ENCODE assay signal across 8 cellular contexts in the genomic region with DNA sequence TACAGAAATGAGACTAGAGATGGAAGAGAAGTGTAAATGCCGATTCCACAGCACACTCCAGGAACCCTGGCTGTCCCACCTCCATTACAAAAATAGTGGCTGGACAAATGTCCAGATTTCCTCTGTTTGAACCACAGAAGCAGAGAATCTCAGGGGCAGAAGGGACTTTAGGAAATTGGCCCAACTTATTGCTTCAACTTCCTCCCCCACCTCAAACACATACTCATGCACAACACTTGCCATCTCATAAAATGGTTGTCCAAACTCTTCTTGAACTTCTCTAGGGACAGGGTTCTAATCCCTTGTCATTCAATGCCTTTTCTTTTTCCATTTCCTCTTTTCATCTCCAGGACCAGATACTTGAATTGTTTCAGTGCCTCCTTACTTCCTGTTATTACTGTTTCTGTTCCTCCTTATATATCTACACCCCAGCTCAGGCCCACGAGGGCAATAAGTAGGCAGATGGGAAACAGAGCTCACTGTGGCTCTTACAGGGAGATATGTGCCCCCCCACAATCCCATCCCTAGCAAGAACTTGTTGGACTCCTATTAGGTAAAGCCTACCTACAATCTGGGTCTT. TPM values are rescaled to one million over a fixed set of nuclear protein-coding genes. Genes with fewer than 3 reads are reported as not detected.
A peak's percentile ranks its signal among the peaks of the same experiment; 100 is the strongest.
DNase-seq lines count a peak whose midpoint lies in the region; ATAC-seq and TF ChIP-seq lines count a peak whose summit lies in the region.

No MANE protein-coding gene starts in this region.

- peak overlapping the region; percentile 61 for H3K4me3 Mint-ChIP-seq in activated CD8-positive, alpha-beta memory T cell treated with anti-CD3 and anti-CD28 coated beads, Interleukin-2, amount 10 ng/mL, durations not matched to agents 7 days and 5 days
- H3K4me3 Mint-ChIP-seq in Calu3 (ENCODE audit: low read depth, unreplicated experiment) (no peak overlapping the region), GM23338 (no peak overlapping the region)

- peaks cover 0 to 8% of the 10 kb centered on the region in 2 donors for H3K4me1 ChIP-seq in muscle layer of duodenum (ENCODE audit: control insufficient read depth in 1 of 2, insufficient read depth in 2 of 2, low read length in 2 of 2)
- peaks cover 2% of the 10 kb centered on the region; the same call in 1 of the 2 replicates for H3K4me1 ChIP-seq in GM23338 (ENCODE audit: insufficient read depth)

- H3K9me3 Mint-ChIP-seq in activated CD8-positive, alpha-beta memory T cell treated with anti-CD3 and anti-CD28 coated beads, Interleukin-2, amount 10 ng/mL, durations not matched to agents 7 days and 5 days (ENCODE audit: low read depth), result no peaks in the 10 kb centered on the region
- peaks cover 0 to 9% of the 10 kb centered on the region in 2 donors for H3K9me3 Mint-ChIP-seq in activated naive CD4-positive, alpha-beta T cell treated with anti-CD3 and anti-CD28 coated beads, Interleukin-2, amount 50 U/mL, for 72 hours
- no peaks in the 10 kb centered on the region for H3K9me3 Mint-ChIP-seq in Calu3 (ENCODE audit: low read depth, unreplicated experiment)
- no peaks in the 10 kb centered on the region for H3K9me3 Mint-ChIP-seq in GM23338

- H2AFZ ChIP-seq in GM23338, result no peak overlapping the region

- H3K36me3 ChIP-seq in muscle layer of duodenum (ENCODE audit: control insufficient read depth in 1 of 2, insufficient read depth in 2 of 2, low read length in 2 of 2) (peaks cover 0 to 2% of the 10 kb centered on the region in 2 donors), GM23338 (ENCODE audit: insufficient read depth) (no peaks in the 10 kb centered on the region)

- no peaks in the 10 kb centered on the region for H3K9me3 ChIP-seq in muscle layer of duodenum (ENCODE audit: control insufficient read depth in 1 of 2, low read length in 2 of 2)

- intact Hi-C loops in Calu3 (cut with micrococcal nuclease; ENCODE audit: unreplicated experiment), result no loop called here

- H3K27me3 ChIP-seq in muscle layer of duodenum (ENCODE audit: low read depth, low read length), result no peaks in the 10 kb centered on the region
- H3K27me3 ChIP-seq in GM23338 (ENCODE audit: insufficient read depth), result no peaks in the 10 kb centered on the region

- ATAC-seq in activated CD8-positive, alpha-beta memory T cell treated with anti-CD3 and anti-CD28 coated beads, Interleukin-2, amount 10 ng/mL, durations not matched to agents 7 days and 5 days, result peak; percentile 4
- ATAC-seq in HG03342 (IDR thresholded peaks at IDR 0.05; ENCODE audit: unreplicated experiment), result peak; percentile 34
- no peak for ATAC-seq in activated naive CD4-positive, alpha-beta T cell treated with anti-CD3 and anti-CD28 coated beads, Interleukin-2, amount 50 U/mL, for 72 hours
- ATAC-seq in GM23338, result no peak

- H3K4me3 ChIP-seq in muscle layer of duodenum (ENCODE audit: low read depth in 1 of 2, low read length in 2 of 2) (no peak overlapping the region), GM23338 (no peak overlapping the region)

- BruUV-seq in Calu3 (replicated peaks; lab: Mats Ljungman, UMichigan), result no TSS peak

- H3K27ac ChIP-seq in muscle layer of duodenum (ENCODE audit: low read length) (peak overlapping the region; percentile 82), GM23338 (ENCODE audit: low read depth) (no peak overlapping the region)

- H3K79me2 ChIP-seq in GM23338 (replicated peaks; ENCODE audit: insufficient read depth), result no peaks in the 10 kb centered on the region

- H3F3A ChIP-seq in GM23338 (replicated peaks; ENCODE audit: low read depth), result 0 out of 2 replicates have a peak, but pooled peaks cover 1% of the 10 kb centered on the region

- H3K4me2 ChIP-seq in GM23338, result no peak overlapping the region

- peak overlapping the region; percentile 96 for H3K27ac Mint-ChIP-seq in activated CD8-positive, alpha-beta memory T cell treated with anti-CD3 and anti-CD28 coated beads, Interleukin-2, amount 10 ng/mL, durations not matched to agents 7 days and 5 days
- H3K27ac Mint-ChIP-seq in activated naive CD4-positive, alpha-beta T cell treated with anti-CD3 and anti-CD28 coated beads, Interleukin-2, amount 50 U/mL, for 72 hours, result peak overlapping the region; percentile 83 to 97
- no peak overlapping the region for H3K27ac Mint-ChIP-seq in Calu3 (ENCODE audit: unreplicated experiment)
- H3K27ac Mint-ChIP-seq in GM23338, result no peak overlapping the region

- no peak for TF ChIP-seq CTCF in Calu3 (IDR thresholded peaks at IDR 0.05; ENCODE audit: unreplicated experiment)
- no peak for TF ChIP-seq CTCF in GM23338 (conservative IDR thresholded peaks at IDR 0.05; ENCODE audit: low read depth in 2 of 2)

- no peaks in the 10 kb centered on the region for H3K27me3 Mint-ChIP-seq in activated CD8-positive, alpha-beta memory T cell treated with anti-CD3 and anti-CD28 coated beads, Interleukin-2, amount 10 ng/mL, durations not matched to agents 7 days and 5 days
- no peaks in the 10 kb centered on the region for H3K27me3 Mint-ChIP-seq in Calu3 (ENCODE audit: unreplicated experiment)
- peaks cover 8% of the 10 kb centered on the region for H3K27me3 Mint-ChIP-seq in GM23338 (ENCODE audit: insufficient read depth, low read depth, poor library complexity)

- peaks cover 5% of the 10 kb centered on the region for H3K36me3 Mint-ChIP-seq in activated CD8-positive, alpha-beta memory T cell treated with anti-CD3 and anti-CD28 coated beads, Interleukin-2, amount 10 ng/mL, durations not matched to agents 7 days and 5 days
- peaks cover 0 to 4% of the 10 kb centered on the region in 2 donors for H3K36me3 Mint-ChIP-seq in activated naive CD4-positive, alpha-beta T cell treated with anti-CD3 and anti-CD28 coated beads, Interleukin-2, amount 50 U/mL, for 72 hours
- no peaks in the 10 kb centered on the region for H3K36me3 Mint-ChIP-seq in Calu3 (ENCODE audit: insufficient read depth, unreplicated experiment)
- H3K36me3 Mint-ChIP-seq in GM23338 (ENCODE audit: low read depth), result no peaks in the 10 kb centered on the region

- peaks cover 70% of the 10 kb centered on the region for H3K4me1 Mint-ChIP-seq in activated CD8-positive, alpha-beta memory T cell treated with anti-CD3 and anti-CD28 coated beads, Interleukin-2, amount 10 ng/mL, durations not matched to agents 7 days and 5 days
- peaks cover 22% of the 10 kb centered on the region for H3K4me1 Mint-ChIP-seq in Calu3 (ENCODE audit: low read depth, unreplicated experiment)
- H3K4me1 Mint-ChIP-seq in GM23338, result peaks cover 4% of the 10 kb centered on the region

- DNase-seq in activated CD8-positive, alpha-beta memory T cell treated with anti-CD3 and anti-CD28 coated beads, Interleukin-2, amount 10 ng/mL, durations not matched to agents 7 days and 5 days, result no peak
- no peak for DNase-seq in activated CD8-positive, alpha-beta memory T cell treated with anti-CD3 and anti-CD28 coated beads for 24 hours
- no peak for DNase-seq in activated naive CD4-positive, alpha-beta T cell treated with anti-CD3 and anti-CD28 coated beads, Interleukin-2, amount 50 U/mL, for 72 hours (ENCODE audit: low spot score in 2 of 2)
- DNase-seq in Calu3, result no peak
- DNase-seq in DMS153 (lab: John Stamatoyannopoulos, UW), result no peak
- DNase-seq in GM23338 (ENCODE audit: low spot score), result no peak

- H4K20me1 ChIP-seq in GM23338 (replicated peaks; ENCODE audit: insufficient read depth), result no peaks in the 10 kb centered on the region

- no peaks in the 10 kb centered on the region for H3K9me2 ChIP-seq in GM23338 (ENCODE audit: insufficient read depth)

- CTCF ChIA-PET in activated CD8-positive, alpha-beta memory T cell treated with anti-CD3 and anti-CD28 coated beads, Interleukin-2, amount 10 ng/mL, durations not matched to agents 7 days and 5 days (lab: Charles Lee), result interaction anchor here (0.7 to 2.5 kb wide), 8 partner anchors 8 to 129 kb away, joined by 3 to 21 read pairs (median 5); a partner anchor contains a TSS
- CTCF ChIA-PET in Calu3 (lab: Charles Lee), result interaction anchor here (1.4 kb wide), 1 partner anchor 8 kb away, joined by 4 read pairs; a partner anchor contains a TSS

RNA-seq across cellular contexts. Expression of a gene that starts 8.5 kb away (rescaled TPM):
- total RNA-seq in activated CD8-positive, alpha-beta memory T cell treated with anti-CD3 and anti-CD28 coated beads, Interleukin-2, amount 10 ng/mL, durations not matched to agents 7 days and 5 days, result 10 to 100 TPM; 47.0 to 53.5 TPM
- total RNA-seq in activated naive CD4-positive, alpha-beta T cell treated with anti-CD3 and anti-CD28 coated beads, Interleukin-2, amount 50 U/mL, for 72 hours, result 10 to 100 TPM; 39.0 to 92.4 TPM
- 51.9 and 59.2 TPM in 2 replicates for total RNA-seq in Calu3 (2022)
- 32.4 and 35.8 TPM in 2 replicates for total RNA-seq in GM23338 (2014; rRNA removed; shearing (Covaris generic))
- polyA plus RNA-seq in GM23338 (2016; fragmentation: Nextera tagmentation; extraction: Ambion mirVana), result 23.3 and 24.2 TPM in 2 replicates

RNA-seq across cellular contexts. Expression of a gene that starts 13.0 kb away (rescaled TPM):
- total RNA-seq in activated CD8-positive, alpha-beta memory T cell treated with anti-CD3 and anti-CD28 coated beads, Interleukin-2, amount 10 ng/mL, durations not matched to agents 7 days and 5 days, result under 1 TPM; 0.30 to 0.38 TPM
- 1 to 10 TPM; 2.7 to 4.2 TPM for total RNA-seq in activated naive CD4-positive, alpha-beta T cell treated with anti-CD3 and anti-CD28 coated beads, Interleukin-2, amount 50 U/mL, for 72 hours
- not detected in 2 replicates for total RNA-seq in Calu3 (2022)
- 4.7 and 5.2 TPM in 2 replicates for total RNA-seq in GM23338 (2014; rRNA removed; shearing (Covaris generic))
- 1.3 and 1.7 TPM in 2 replicates for polyA plus RNA-seq in GM23338 (2016; fragmentation: Nextera tagmentation; extraction: Ambion mirVana)

RNA-seq across cellular contexts. Expression of a gene that starts 16.3 kb away (rescaled TPM):
- total RNA-seq in activated CD8-positive, alpha-beta memory T cell treated with anti-CD3 and anti-CD28 coated beads, Interleukin-2, amount 10 ng/mL, durations not matched to agents 7 days and 5 days, result 10 to 100 TPM; 69.4 to 83.9 TPM
- total RNA-seq in activated naive CD4-positive, alpha-beta T cell treated with anti-CD3 and anti-CD28 coated beads, Interleukin-2, amount 50 U/mL, for 72 hours, result 100 to 1,000 TPM; 115 to 126 TPM
- 91.3 and 98.3 TPM in 2 replicates for total RNA-seq in Calu3 (2022)
- total RNA-seq in GM23338 (2014; rRNA removed; shearing (Covaris generic)), result 94.7 and 131 TPM in 2 replicates
- polyA plus RNA-seq in GM23338 (2016; fragmentation: Nextera tagmentation; extraction: Ambion mirVana), result 54.0 and 56.7 TPM in 2 replicates

RNA-seq across cellular contexts. Expression of a gene that starts 19.6 kb away (rescaled TPM):
- 10 to 100 TPM; 34.5 to 43.9 TPM for total RNA-seq in activated CD8-positive, alpha-beta memory T cell treated with anti-CD3 and anti-CD28 coated beads, Interleukin-2, amount 10 ng/mL, durations not matched to agents 7 days and 5 days
- total RNA-seq in activated naive CD4-positive, alpha-beta T cell treated with anti-CD3 and anti-CD28 coated beads, Interleukin-2, amount 50 U/mL, for 72 hours, result 10 to 100 TPM; 28.2 to 41.0 TPM
- total RNA-seq in Calu3 (2022), result 25.7 and 27.1 TPM in 2 replicates
- 24.7 and 26.5 TPM in 2 replicates for total RNA-seq in GM23338 (2014; rRNA removed; shearing (Covaris generic))
- polyA plus RNA-seq in GM23338 (2016; fragmentation: Nextera tagmentation; extraction: Ambion mirVana), result 39.6 and 46.2 TPM in 2 replicates

RNA-seq across cellular contexts. Expression of a gene that starts 26.5 kb away (rescaled TPM):
- 10 to 100 TPM; 36.0 to 40.8 TPM for total RNA-seq in activated CD8-positive, alpha-beta memory T cell treated with anti-CD3 and anti-CD28 coated beads, Interleukin-2, amount 10 ng/mL, durations not matched to agents 7 days and 5 days
- 10 to 100 TPM; 30.3 to 60.3 TPM for total RNA-seq in activated naive CD4-positive, alpha-beta T cell treated with anti-CD3 and anti-CD28 coated beads, Interleukin-2, amount 50 U/mL, for 72 hours
- 35.8 and 40.9 TPM in 2 replicates for total RNA-seq in Calu3 (2022)
- total RNA-seq in GM23338 (2014; rRNA removed; shearing (Covaris generic)), result 17.0 and 25.6 TPM in 2 replicates
- polyA plus RNA-seq in GM23338 (2016; fragmentation: Nextera tagmentation; extraction: Ambion mirVana), result 17.9 and 20.0 TPM in 2 replicates

Comparison
In these comparisons a context has a peak if more than half of its experiments do, and no peak if none do; other contexts are left out.
1. ATAC-seq: peak in activated CD8-positive, alpha-beta memory T cell treated with anti-CD3 and anti-CD28 coated beads, Interleukin-2, amount 10 ng/mL, durations not matched to agents 7 days and 5 days (single experiment) and HG03342 (single experiment); none in activated naive CD4-positive, alpha-beta T cell treated with anti-CD3 and anti-CD28 coated beads, Interleukin-2, amount 50 U/mL, for 72 hours (0 of 2) and GM23338 (single experiment).
2. H3K27ac Mint-ChIP-seq: peak in activated CD8-positive, alpha-beta memory T cell treated with anti-CD3 and anti-CD28 coated beads, Interleukin-2, amount 10 ng/mL, durations not matched to agents 7 days and 5 days (single experiment) and activated naive CD4-positive, alpha-beta T cell treated with anti-CD3 and anti-CD28 coated beads, Interleukin-2, amount 50 U/mL, for 72 hours (2 of 2); none in Calu3 (single experiment) and GM23338 (single experiment).